Comparison of ENCODE assay signal across 1 cellular context in genomic region chr15:75925440-75925839, GRCh38.
TF ChIP-seq lines count a peak whose summit lies in the region.

No MANE protein-coding gene starts in this region.

TF ChIP-seq in GM12878, 131 proteins besides CTCF, POLR2A, EP300 and RAD21 (continued from another document):
- no peak for TF ChIP-seq USF2 (IDR thresholded peaks at IDR 0.05; ENCODE audit: borderline replicate concordance, low read depth, low read length)
- no peak for TF ChIP-seq ZNF207 (IDR thresholded peaks at IDR 0.05; ENCODE audit: borderline replicate concordance)
- TF ChIP-seq NFIC (IDR thresholded peaks at IDR 0.05; ENCODE audit: low read depth, low read length), result no peak
- peak; percentile 65; the same call in 1 of the 2 replicates for TF ChIP-seq ZNF384 (IDR thresholded peaks at IDR 0.05; ENCODE audit: borderline replicate concordance, low read depth, low read length)
- TF ChIP-seq MYB (IDR thresholded peaks at IDR 0.05; ENCODE audit: borderline replicate concordance, low read depth, low read length), result no peak
- TF ChIP-seq NR2C2 (IDR thresholded peaks at IDR 0.05; ENCODE audit: borderline replicate concordance, control insufficient read depth, insufficient read length, low read depth), result no peak
TF ChIP-seq in GM12878: peak in this region for 2.
